In genomic region chr2:190880374-190881073, GRCh38 we compare ENCODE assay signal across 1 cellular context.
TF ChIP-seq lines count a peak whose summit lies in the region.

TSS of gene GLS (plus strand) at chr2:190880821. CDS start at chr2:190881085, 264 bp downstream.

TF ChIP-seq in HepG2, 621 proteins besides CTCF, POLR2A, EP300 and RAD21 (continued from another document):
- TF ChIP-seq ZNF142 (CRISPR knock-in tag; IDR thresholded peaks at IDR 0.05) (0 out of 2 replicates have a peak, but pooled peaks have one; percentile 4), REPIN1 (CRISPR knock-in tag; IDR thresholded peaks at IDR 0.05; ENCODE audit: borderline replicate concordance, low read depth) (peak; percentile 65), LBX2 (CRISPR knock-in tag; IDR thresholded peaks at IDR 0.05; ENCODE audit: borderline replicate concordance) (0 out of 2 replicates have a peak, but pooled peaks have one; percentile 25), NR2F1 (CRISPR knock-in tag; IDR thresholded peaks at IDR 0.05) (peak in 1 of 2 experiments; percentile 69; a peak in 3 of 4 replicates), SATB2 (CRISPR knock-in tag; IDR thresholded peaks at IDR 0.05) (peak; percentile 81), GFI1 (CRISPR knock-in tag; IDR thresholded peaks at IDR 0.05; ENCODE audit: borderline replicate concordance) (no peak), MLLT10 (CRISPR knock-in tag; IDR thresholded peaks at IDR 0.05) (no peak)
